In the genomic region with DNA sequence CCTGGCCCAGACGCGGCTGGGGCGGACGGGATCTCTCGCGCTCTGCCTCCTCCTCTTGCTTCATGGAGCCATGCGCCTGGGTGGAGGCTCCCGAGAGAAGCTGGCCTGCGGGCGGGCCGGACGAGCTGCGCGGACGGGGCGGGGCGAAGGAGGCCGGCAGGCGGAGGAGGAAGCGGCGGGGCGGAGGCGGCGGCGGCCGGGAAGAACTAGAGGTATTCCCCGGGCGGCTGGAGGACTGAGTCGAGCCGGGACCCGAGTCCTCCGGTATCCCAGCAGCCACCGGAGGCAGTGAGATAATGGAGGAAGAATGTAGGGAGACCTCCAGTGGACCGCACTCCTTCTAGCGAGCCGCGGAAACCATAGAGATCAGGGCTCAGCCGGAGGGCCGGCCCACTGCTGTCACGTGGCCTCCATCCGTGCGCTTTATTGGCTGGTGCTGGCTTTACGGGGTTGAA, we compare ENCODE assay signal across 8 cellular contexts. TPM values are rescaled to one million over a fixed set of nuclear protein-coding genes. Genes with fewer than 3 reads are reported as not detected.
DNase-seq lines count a peak whose midpoint lies in the region; ATAC-seq and TF ChIP-seq lines count a peak whose summit lies in the region.
"Not testable (repeated sequence)": the region's sequence is repeated elsewhere in the genome, so short reads cannot be mapped to it uniquely, and the experiment has no call there.

No MANE protein-coding gene starts in this region.

- H3K27ac Mint-ChIP-seq in activated naive CD8-positive, alpha-beta T cell treated with anti-CD3 and anti-CD28 coated beads, Interleukin-2, amount 10 ng/mL, durations not matched to agents 7 days and 5 days: peak overlapping the region; percentile 78

- H3K27ac ChIP-seq in SU-DHL-6 (ENCODE audit: low read depth, low read length): peak overlapping the region; percentile 64
- H3K27ac ChIP-seq in ovary: peak overlapping the region; percentile 88 to 89
- peak overlapping the region; percentile 77 to 86 for H3K27ac ChIP-seq in thoracic aorta

- not testable (repeated sequence) for H3K36me3 Mint-ChIP-seq in activated naive CD8-positive, alpha-beta T cell treated with anti-CD3 and anti-CD28 coated beads, Interleukin-2, amount 10 ng/mL, durations not matched to agents 7 days and 5 days

- H3K4me3 Mint-ChIP-seq in activated naive CD8-positive, alpha-beta T cell treated with anti-CD3 and anti-CD28 coated beads, Interleukin-2, amount 10 ng/mL, durations not matched to agents 7 days and 5 days: peak overlapping the region; percentile 75

- not testable (repeated sequence) for H3F3A ChIP-seq in SU-DHL-6 (ENCODE audit: insufficient read depth)

- peak; percentile 84 for ATAC-seq in HG02759 (IDR thresholded peaks at IDR 0.05; ENCODE audit: unreplicated experiment)
- ATAC-seq in activated naive CD8-positive, alpha-beta T cell treated with anti-CD3 and anti-CD28 coated beads, Interleukin-2, amount 10 ng/mL, durations not matched to agents 7 days and 5 days (ENCODE audit: low read depth): peak; percentile 83
- peak; percentile 95 for ATAC-seq in Right ventricle myocardium superior (ENCODE audit: poor library complexity)
- ATAC-seq in thoracic aorta (ENCODE audit: insufficient number of reproducible peaks, low FRiP score, low read depth): peak; percentile 99

- 0 to 1% (median 0%) methylated on average over 17 to 40 of the region's 43 CpGs for WGBS in ovary, 3 donors

- not testable (repeated sequence) for H3K9me2 ChIP-seq in SU-DHL-6 (replicated peaks; ENCODE audit: insufficient read depth, low read length)

- H4K20me1 ChIP-seq in SU-DHL-6 (ENCODE audit: low read depth, low read length): not testable (repeated sequence)

- H2AFZ ChIP-seq in SU-DHL-6 (ENCODE audit: low read depth, low read length, severe bottlenecking): not testable (repeated sequence)

- peaks cover 20% of the 10 kb centered on the region for H3K79me2 ChIP-seq in SU-DHL-6 (ENCODE audit: insufficient read depth, low read length)

- H3K36me3 ChIP-seq in SU-DHL-6 (ENCODE audit: low read length); ovary; thoracic aorta: not testable (repeated sequence)

- H3K4me1 Mint-ChIP-seq in activated naive CD8-positive, alpha-beta T cell treated with anti-CD3 and anti-CD28 coated beads, Interleukin-2, amount 10 ng/mL, durations not matched to agents 7 days and 5 days: peaks cover 12% of the 10 kb centered on the region

- POLR2A ChIA-PET in activated naive CD8-positive, alpha-beta T cell treated with anti-CD3 and anti-CD28 coated beads, Interleukin-2, amount 10 ng/mL, durations not matched to agents 7 days and 5 days (lab: Charles Lee): not testable (repeated sequence)

- not testable (repeated sequence) for H3K27me3 ChIP-seq in SU-DHL-6 (ENCODE audit: low read length); ovary; thoracic aorta (replicated peaks; ENCODE audit: insufficient read depth)

- not testable (repeated sequence) for TF ChIP-seq EP300 in ovary (IDR thresholded peaks at IDR 0.05)

- DNase-seq in GM12865 (ENCODE audit: low read depth) (peak; percentile 87), NCI-H1105 (lab: John Stamatoyannopoulos, UW) (peak; percentile 63), Right ventricle myocardium superior (peak; percentile 94), ovary (peak; percentile 83 to 92 (median 87)), thoracic aorta (ENCODE audit: low spot score) (peak; percentile 65)
- DNase-seq in activated naive CD8-positive, alpha-beta T cell treated with anti-CD3 and anti-CD28 coated beads, Interleukin-2, amount 10 ng/mL, durations not matched to agents 7 days and 5 days: peak; percentile 79

- not testable (repeated sequence) for TF ChIP-seq CTCF in GM12865 (IDR thresholded peaks at IDR 0.05; ENCODE audit: insufficient read depth, low read depth, low read length, missing control alignments); SU-DHL-6 (IDR thresholded peaks at IDR 0.05; ENCODE audit: insufficient read depth, low read length, poor library complexity, severe bottlenecking); ovary (IDR thresholded peaks at IDR 0.05); thoracic aorta (IDR thresholded peaks at IDR 0.05)

- peak overlapping the region; percentile 10 for H3K4me2 ChIP-seq in SU-DHL-6 (ENCODE audit: low read depth, low read length, poor library complexity, severe bottlenecking)

- not testable (repeated sequence) for H3K9me3 ChIP-seq in SU-DHL-6 (ENCODE audit: insufficient read depth, low read length); ovary; thoracic aorta

- intact Hi-C loops in Right ventricle myocardium superior (cut with DNase I); ovary (cut with DNase I): not testable (repeated sequence)

- H3K9me3 Mint-ChIP-seq in activated naive CD8-positive, alpha-beta T cell treated with anti-CD3 and anti-CD28 coated beads, Interleukin-2, amount 10 ng/mL, durations not matched to agents 7 days and 5 days: not testable (repeated sequence)

- H3K27me3 Mint-ChIP-seq in activated naive CD8-positive, alpha-beta T cell treated with anti-CD3 and anti-CD28 coated beads, Interleukin-2, amount 10 ng/mL, durations not matched to agents 7 days and 5 days: not testable (repeated sequence)

- peak overlapping the region; percentile 62 for H3K9ac ChIP-seq in SU-DHL-6 (ENCODE audit: low read length)

- peak; percentile 31 for TF ChIP-seq POLR2A in ovary (IDR thresholded peaks at IDR 0.05)

- H3K4me3 ChIP-seq in GM12865 (ENCODE audit: low read depth, low read length) (peak overlapping the region; percentile 59), SU-DHL-6 (ENCODE audit: insufficient read depth, low read length, poor library complexity, severe bottlenecking) (peak overlapping the region; percentile 57), ovary (peak overlapping the region; percentile 70), thoracic aorta (peak overlapping the region; percentile 77)

- H3K4me1 ChIP-seq in ovary (ENCODE audit: insufficient read depth): not testable (repeated sequence)
- H3K4me1 ChIP-seq in thoracic aorta (ENCODE audit: control insufficient read depth in 1 of 2, low read depth in 2 of 2): peaks cover 0 to 18% of the 10 kb centered on the region in 2 donors

RNA-seq across cellular contexts. Expression of a gene that starts 15.3 kb away (rescaled TPM):
- total RNA-seq in activated naive CD8-positive, alpha-beta T cell treated with anti-CD3 and anti-CD28 coated beads, Interleukin-2, amount 10 ng/mL, durations not matched to agents 7 days and 5 days: 1 to 10 TPM; 2.6 to 4.1 TPM
- total RNA-seq in Right ventricle myocardium superior (4.0 TPM), ovary (1 to 10 TPM; 2.0 to 6.4 (median 4.9) TPM), thoracic aorta (10 to 100 TPM in 1 of 2 donors, 1 to 10 TPM in 1; 2.0 to 11.8 TPM)
- 1 to 10 TPM; 1.3 to 4.6 TPM for polyA plus RNA-seq in ovary

Comparison
In these comparisons a context has a peak if more than half of its experiments do, and no peak if none do; other contexts are left out.
1. Peak in every context shown above with its lines: DNase-seq, ATAC-seq, H3K4me3 ChIP-seq and H3K27ac ChIP-seq.